ENCODE assay signal across 10 cellular contexts in genomic region chr3:23079976-23080375, GRCh38.
DNase-seq lines count a peak whose midpoint lies in the region; ATAC-seq and TF ChIP-seq lines count a peak whose summit lies in the region.
"Had no signal": no experiment of that assay in that cellular context is flagged by ENCODE, and none has a peak within 500 bp of the region (broad histone marks: within the 10 kb centered on the region; RNA-seq: fewer than 3 reads in every experiment).

No MANE protein-coding gene starts in this region.

- POLR2A ChIA-PET in CD4-positive, alpha-beta T cell (lab: Charles Lee): no interaction called here

- TF ChIP-seq CTCF in left ventricle myocardium inferior (IDR thresholded peaks at IDR 0.05; ENCODE audit: borderline replicate concordance): no peak
- TF ChIP-seq CTCF in CD4-positive, alpha-beta T cell (IDR thresholded peaks at IDR 0.05): no peak

- CTCF ChIA-PET in CD4-positive, alpha-beta T cell (lab: Charles Lee): no interaction called here

- H3K27ac ChIP-seq in urinary bladder (ENCODE audit: low read depth): no peak overlapping the region
- no peak overlapping the region for H3K27ac ChIP-seq in left ventricle myocardium inferior (replicated peaks)
- H3K27ac ChIP-seq in CD4-positive, alpha-beta T cell (ENCODE audit: low read depth, low read length): no peak overlapping the region

- peaks cover 10% of the 10 kb centered on the region for H3K4me1 Mint-ChIP-seq in activated T-cell treated with anti-CD3 and anti-CD28 coated beads, Interleukin-2, amount 50 U/mL, for 72 hours (ENCODE audit: low read depth)
- H3K4me1 Mint-ChIP-seq in activated T-cell treated with anti-CD3 and anti-CD28 coated beads, Interleukin-2, amount 50 U/mL, for 4 hours (ENCODE audit: low read depth): peaks cover 8% of the 10 kb centered on the region
- H3K4me1 Mint-ChIP-seq in CD4-positive, alpha-beta T cell (ENCODE audit: low read depth): peaks cover 13% of the 10 kb centered on the region

- no peak overlapping the region for H3K27ac Mint-ChIP-seq in activated T-cell treated with anti-CD3 and anti-CD28 coated beads, Interleukin-2, amount 50 U/mL, for 72 hours
- H3K27ac Mint-ChIP-seq in CD4-positive, alpha-beta T cell: no peak overlapping the region

- no peaks in the 10 kb centered on the region for H3K9me3 Mint-ChIP-seq in activated T-cell treated with anti-CD3 and anti-CD28 coated beads, Interleukin-2, amount 50 U/mL, for 72 hours
- H3K9me3 Mint-ChIP-seq in activated T-cell treated with anti-CD3 and anti-CD28 coated beads, Interleukin-2, amount 50 U/mL, for 4 hours: peaks cover 4% of the 10 kb centered on the region
- no peaks in the 10 kb centered on the region for H3K9me3 Mint-ChIP-seq in CD4-positive, alpha-beta T cell

- no peak for ATAC-seq in activated T-cell treated with anti-CD3 and anti-CD28 coated beads, Interleukin-2, amount 50 U/mL, for 72 hours (replicated peaks in 1 of 2)
- ATAC-seq in activated T-cell treated with anti-CD3 and anti-CD28 coated beads, Interleukin-2, amount 50 U/mL, for 4 hours: no peak
- ATAC-seq in left lobe of liver (peak; percentile 29), GM18520 (IDR thresholded peaks at IDR 0.05; ENCODE audit: unreplicated experiment) (no peak)
- no peak for ATAC-seq in CD4-positive, alpha-beta T cell (ENCODE audit: poor library complexity)

- no peaks in the 10 kb centered on the region for H3K4me1 ChIP-seq in urinary bladder (ENCODE audit: insufficient read depth)
- H3K4me1 ChIP-seq in left ventricle myocardium inferior: peaks cover 9% of the 10 kb centered on the region

- no peaks in the 10 kb centered on the region for H3K36me3 ChIP-seq in urinary bladder (ENCODE audit: insufficient read depth)
- no peaks in the 10 kb centered on the region for H3K36me3 ChIP-seq in left ventricle myocardium inferior

- no peaks in the 10 kb centered on the region for H3K9me3 ChIP-seq in left ventricle myocardium inferior (replicated peaks)
- H3K9me3 ChIP-seq in CD4-positive, alpha-beta T cell (ENCODE audit: control insufficient read depth, low read length): no peaks in the 10 kb centered on the region

- no peaks in the 10 kb centered on the region for H3K27me3 ChIP-seq in left ventricle myocardium inferior (ENCODE audit: low read depth)
- no peaks in the 10 kb centered on the region for H3K27me3 ChIP-seq in CD4-positive, alpha-beta T cell (ENCODE audit: control insufficient read depth, insufficient read depth, low read length)

- H3K27me3 Mint-ChIP-seq in activated T-cell treated with anti-CD3 and anti-CD28 coated beads, Interleukin-2, amount 50 U/mL, for 72 hours (ENCODE audit: low read depth): no peaks in the 10 kb centered on the region
- no peaks in the 10 kb centered on the region for H3K27me3 Mint-ChIP-seq in activated T-cell treated with anti-CD3 and anti-CD28 coated beads, Interleukin-2, amount 50 U/mL, for 4 hours (ENCODE audit: low read depth)
- H3K27me3 Mint-ChIP-seq in CD4-positive, alpha-beta T cell: no peaks in the 10 kb centered on the region

- H3K4me3 ChIP-seq in urinary bladder (ENCODE audit: low read depth, low read length) (peak overlapping the region; percentile 16), left ventricle myocardium inferior (no peak overlapping the region)

- no peaks in the 10 kb centered on the region for H3K36me3 Mint-ChIP-seq in activated T-cell treated with anti-CD3 and anti-CD28 coated beads, Interleukin-2, amount 50 U/mL, for 72 hours (ENCODE audit: insufficient read depth in 2 of 2)
- H3K36me3 Mint-ChIP-seq in activated T-cell treated with anti-CD3 and anti-CD28 coated beads, Interleukin-2, amount 50 U/mL, for 4 hours (ENCODE audit: insufficient read depth): no peaks in the 10 kb centered on the region
- H3K36me3 Mint-ChIP-seq in CD4-positive, alpha-beta T cell (ENCODE audit: low read depth): no peaks in the 10 kb centered on the region

- 20% methylated on average over 7 of the region's 7 CpGs for WGBS in urinary bladder

- peak overlapping the region; percentile 0 to 20 for H3K4me3 Mint-ChIP-seq in activated T-cell treated with anti-CD3 and anti-CD28 coated beads, Interleukin-2, amount 50 U/mL, for 72 hours
- no peak overlapping the region for H3K4me3 Mint-ChIP-seq in activated T-cell treated with anti-CD3 and anti-CD28 coated beads, Interleukin-2, amount 50 U/mL, for 4 hours
- no peak overlapping the region for H3K4me3 Mint-ChIP-seq in CD4-positive, alpha-beta T cell

- intact Hi-C loops in left ventricle myocardium inferior (cut with micrococcal nuclease): no loop called here
- intact Hi-C loops in CD4-positive, alpha-beta T cell (cut with DNase I, micrococcal nuclease): no loop called here

- DNase-seq in activated T-cell treated with anti-CD3 and anti-CD28 coated beads, Interleukin-2, amount 50 U/mL, for 72 hours: no peak
- DNase-seq in activated T-cell treated with anti-CD3 and anti-CD28 coated beads, Interleukin-2, amount 50 U/mL, for 4 hours: no peak
- peak; percentile 40 for DNase-seq in amniotic epithelial cell (ENCODE audit: low read depth)
- no peak for DNase-seq in left lobe of liver (ENCODE audit: low spot score)
- DNase-seq in left ventricle myocardium inferior: no peak
- no peak for DNase-seq in CD4-positive, alpha-beta T cell
- DNase-seq: caudate nucleus, NCI-H146 had no signal

Comparison
In these comparisons a context has a peak if more than half of its experiments do, and no peak if none do; other contexts are left out.
1. H3K4me3 Mint-ChIP-seq: peak in activated T-cell treated with anti-CD3 and anti-CD28 coated beads, Interleukin-2, amount 50 U/mL, for 72 hours (2 of 2); none in activated T-cell treated with anti-CD3 and anti-CD28 coated beads, Interleukin-2, amount 50 U/mL, for 4 hours (single experiment) and CD4-positive, alpha-beta T cell (single experiment).